8 cellular contexts compared by ENCODE assay signal in genomic region chr2:239882335-239882734, GRCh38.
DNase-seq lines count a peak whose midpoint lies in the region; ATAC-seq and TF ChIP-seq lines count a peak whose summit lies in the region.

No MANE protein-coding gene starts in this region.

- H3K27me3 Mint-ChIP-seq in activated T-cell treated with anti-CD3 and anti-CD28 coated beads, Interleukin-2, amount 50 U/mL, for 4 hours (ENCODE audit: low read depth) = peaks cover 5% of the 10 kb centered on the region

- no CpG with 5 or more reads among the region's 5 CpGs for WGBS in trophoblast cell (ENCODE audit: extremely low coverage, insufficient coverage, insufficient read length)

- H3K36me3 ChIP-seq in trophoblast cell (ENCODE audit: control insufficient read depth in 1 of 2, insufficient read depth in 2 of 2, low read length in 2 of 2) = no peaks in the 10 kb centered on the region
- H3K36me3 ChIP-seq in MG63 = no peaks in the 10 kb centered on the region

- no peak overlapping the region for H2AK5ac ChIP-seq in trophoblast cell (ENCODE audit: low read length)

- H3K18ac ChIP-seq in trophoblast cell (ENCODE audit: low read length) = no peak overlapping the region

- H4K8ac ChIP-seq in trophoblast cell (ENCODE audit: low read depth, low read length) = no peak overlapping the region

- H4K91ac ChIP-seq in trophoblast cell (ENCODE audit: low read depth, low read length) = no peak overlapping the region

- peaks cover 6% of the 10 kb centered on the region for H3K4me1 Mint-ChIP-seq in activated T-cell treated with anti-CD3 and anti-CD28 coated beads, Interleukin-2, amount 50 U/mL, for 4 hours (ENCODE audit: low read depth)

- H3K9me3 ChIP-seq in trophoblast cell (ENCODE audit: insufficient read depth, low read depth, low read length) = peaks cover 11% of the 10 kb centered on the region
- peaks cover 12% of the 10 kb centered on the region for H3K9me3 ChIP-seq in MG63

- DNase-seq in DMS 273 (lab: John Stamatoyannopoulos, UW; ENCODE audit: unreplicated experiment) (peak; percentile 71), DMS 273 treated with DMSO at 0.1 percent for 48 hours (lab: John Stamatoyannopoulos, UW) (no peak), NCI-H526 (lab: John Stamatoyannopoulos, UW) (peak; percentile 51 to 86), fibroblast of villous mesenchyme (ENCODE audit: low read depth) (peak; percentile 33), trophoblast cell (peak; percentile 55 to 79), MG63 (no peak), SW 1271 (lab: John Stamatoyannopoulos, UW) (no peak)
- peak; percentile 50 for DNase-seq in activated T-cell treated with anti-CD3 and anti-CD28 coated beads, Interleukin-2, amount 50 U/mL, for 4 hours

- no peaks in the 10 kb centered on the region for H3K27me3 ChIP-seq in trophoblast cell (ENCODE audit: insufficient read depth, low read length)
- H3K27me3 ChIP-seq in MG63 = no peaks in the 10 kb centered on the region

- no peaks in the 10 kb centered on the region for H3K36me3 Mint-ChIP-seq in activated T-cell treated with anti-CD3 and anti-CD28 coated beads, Interleukin-2, amount 50 U/mL, for 4 hours (ENCODE audit: insufficient read depth)

- H2BK120ac ChIP-seq in trophoblast cell (ENCODE audit: insufficient read depth, low read length, poor library complexity) = no peak overlapping the region

- no peaks in the 10 kb centered on the region for H3K79me2 ChIP-seq in trophoblast cell (ENCODE audit: control insufficient read depth, insufficient read depth, low read length, poor library complexity)

- ATAC-seq in activated T-cell treated with anti-CD3 and anti-CD28 coated beads, Interleukin-2, amount 50 U/mL, for 4 hours = peak in 1 of 2 donors; percentile 50

- no peak overlapping the region for H4K12ac ChIP-seq in trophoblast cell (ENCODE audit: low read depth, low read length)

- H2AFZ ChIP-seq in trophoblast cell (ENCODE audit: insufficient read depth, low read length, poor library complexity) = no peak overlapping the region

- H3K4me3 Mint-ChIP-seq in activated T-cell treated with anti-CD3 and anti-CD28 coated beads, Interleukin-2, amount 50 U/mL, for 4 hours = no peak overlapping the region

- H3K4me1 ChIP-seq in trophoblast cell (ENCODE audit: control insufficient read depth in 1 of 2, insufficient read depth in 2 of 2, low read length in 2 of 2) = peaks cover 6 to 7% of the 10 kb centered on the region in 2 experiments

- no peak overlapping the region for H3K14ac ChIP-seq in trophoblast cell (ENCODE audit: low read length)

- H3K9ac ChIP-seq in trophoblast cell (ENCODE audit: low read length) = no peak overlapping the region

- peaks cover 17% of the 10 kb centered on the region for H3K9me3 Mint-ChIP-seq in activated T-cell treated with anti-CD3 and anti-CD28 coated beads, Interleukin-2, amount 50 U/mL, for 4 hours

- no peak overlapping the region for H2BK12ac ChIP-seq in trophoblast cell (ENCODE audit: low read length)

- H3K4me2 ChIP-seq in trophoblast cell (ENCODE audit: low read length) = no peak overlapping the region

- peak; percentile 54 for TF ChIP-seq CTCF in fibroblast of villous mesenchyme (IDR thresholded peaks at IDR 0.05; ENCODE audit: insufficient read depth, low read depth, low read length)

- H3K27ac ChIP-seq in trophoblast cell (ENCODE audit: low read depth, low read length) = no peak overlapping the region

- H3K23ac ChIP-seq in trophoblast cell (ENCODE audit: low read length) = no peak overlapping the region

- H3K4me3 ChIP-seq in fibroblast of villous mesenchyme (ENCODE audit: low read depth, low read length) (no peak overlapping the region), trophoblast cell (ENCODE audit: low read depth, low read length) (no peak overlapping the region), MG63 (no peak overlapping the region)

- H2BK5ac ChIP-seq in trophoblast cell (ENCODE audit: low read depth, low read length, poor library complexity) = no peak overlapping the region

- no peaks in the 10 kb centered on the region for H3K79me1 ChIP-seq in trophoblast cell (ENCODE audit: low read length)

- H3K4ac ChIP-seq in trophoblast cell (ENCODE audit: low read depth, low read length) = no peak overlapping the region

Comparison
In these comparisons a context has a peak if more than half of its experiments do, and no peak if none do; other contexts are left out.
1. DNase-seq: peak in DMS 273 (single experiment), NCI-H526 (2 of 2), activated T-cell treated with anti-CD3 and anti-CD28 coated beads, Interleukin-2, amount 50 U/mL, for 4 hours (single experiment), fibroblast of villous mesenchyme (single experiment) and trophoblast cell (2 of 2); none in DMS 273 treated with DMSO at 0.1 percent for 48 hours (single experiment), MG63 (single experiment) and SW 1271 (0 of 2).